Comparison of ENCODE assay signal across 14 cellular contexts in the genomic region with DNA sequence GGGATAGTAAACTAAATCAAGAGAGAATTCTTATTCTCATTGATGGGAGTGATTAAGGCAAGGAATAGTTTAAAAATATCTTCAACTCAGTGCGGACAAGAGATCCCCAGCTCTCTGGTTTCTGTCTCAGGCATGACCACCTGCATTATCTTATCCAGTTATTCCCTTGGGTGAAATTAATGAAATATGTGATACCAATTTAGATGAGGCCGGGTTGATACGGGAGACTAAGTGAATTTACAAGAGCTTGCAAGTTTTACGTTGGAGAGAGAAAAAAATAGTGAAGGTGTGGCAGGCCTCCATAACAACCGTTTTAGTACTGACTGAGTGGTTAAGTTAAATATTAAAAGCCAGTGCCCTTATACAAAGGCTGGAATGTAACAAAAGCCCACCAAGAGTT.
DNase-seq lines count a peak whose midpoint lies in the region; ATAC-seq and TF ChIP-seq lines count a peak whose summit lies in the region.
"Had no signal": no experiment of that assay in that cellular context is flagged by ENCODE, and none has a peak within 500 bp of the region (broad histone marks: within the 10 kb centered on the region; RNA-seq: fewer than 3 reads in every experiment).

No MANE protein-coding gene starts in this region.

- H3K4me1 ChIP-seq in Caco-2 (peaks cover 18% of the 10 kb centered on the region), PC-9 (replicated peaks; ENCODE audit: insufficient read depth) (no peaks in the 10 kb centered on the region), neural progenitor cell (peaks cover 3% of the 10 kb centered on the region)
- H3K4me1 ChIP-seq: HAP-1 had no signal

- H3K4me2 ChIP-seq in PC-9, result no peak overlapping the region
- no peak overlapping the region for H3K4me2 ChIP-seq in neural progenitor cell

- no peaks in the 10 kb centered on the region for H3K9me3 Mint-ChIP-seq in Caco-2 (ENCODE audit: unreplicated experiment)
- H3K9me3 Mint-ChIP-seq in neural progenitor cell, result peaks cover 5% of the 10 kb centered on the region
- H3K9me3 Mint-ChIP-seq: CD8-positive, alpha-beta memory T cell had no signal

- H3K27ac Mint-ChIP-seq in Caco-2 (ENCODE audit: unreplicated experiment) (peak overlapping the region; percentile 33), neural progenitor cell (no peak overlapping the region)
- H3K27ac Mint-ChIP-seq: CD14-positive monocyte; CD8-positive, alpha-beta memory T cell had no signal

- TF ChIP-seq CTCF in Caco-2 (IDR thresholded peaks at IDR 0.05; ENCODE audit: insufficient read depth in 1 of 2, low read depth in 1 of 2, low read length in 1 of 2, severe bottlenecking in 1 of 2, unreplicated experiment in 1 of 2), result no peak
- no peak for TF ChIP-seq CTCF in PC-9 (conservative IDR thresholded peaks at IDR 0.05)
- TF ChIP-seq CTCF in neural progenitor cell (IDR thresholded peaks at IDR 0.05), result no peak

- H3F3A ChIP-seq in PC-9 (ENCODE audit: insufficient read depth, low read depth) (no peaks in the 10 kb centered on the region), neural progenitor cell (ENCODE audit: low read depth) (no peaks in the 10 kb centered on the region)

- DNase-seq in Caco-2 (no peak), PC-9 (no peak), kidney tubule cell (ENCODE audit: low spot score) (peak; percentile 8), neural progenitor cell (ENCODE audit: low spot score) (no peak), OCI-M2 (lab: John Stamatoyannopoulos, UW; ENCODE audit: unreplicated experiment) (no peak), SHP77 (lab: John Stamatoyannopoulos, UW) (no peak), NCI-H69 (lab: John Stamatoyannopoulos, UW) (no peak)
- DNase-seq: CD8-positive, alpha-beta memory T cell; DMS53; GF-D8 had no signal

- H3K79me2 ChIP-seq in PC-9 (ENCODE audit: low read depth) (no peaks in the 10 kb centered on the region), neural progenitor cell (ENCODE audit: low read depth) (no peaks in the 10 kb centered on the region)

- BruUV-seq in Caco-2 (replicated peaks; lab: Mats Ljungman, UMichigan) (no TSS peak), PC-9 (replicated peaks; lab: Mats Ljungman, UMichigan) (no TSS peak)

- CTCF ChIA-PET in Caco-2 (lab: Charles Lee) (interaction anchor here (0.6 to 1.6 kb wide), 4 partner anchors 9 to 141 kb away, joined by 3 read pairs; no protein-coding TSS in a partner anchor), PC-9 (lab: Charles Lee) (no interaction called here)

- peaks cover 27% of the 10 kb centered on the region for H3K4me1 Mint-ChIP-seq in Caco-2 (ENCODE audit: low read depth, unreplicated experiment)
- H3K4me1 Mint-ChIP-seq in neural progenitor cell, result no peaks in the 10 kb centered on the region
- H3K4me1 Mint-ChIP-seq: CD8-positive, alpha-beta memory T cell had no signal

- H2AFZ ChIP-seq in PC-9 (peak overlapping the region; percentile 33; the same call in 1 of the 2 replicates), neural progenitor cell (replicated peaks) (peak overlapping the region; percentile 10)

- no peaks in the 10 kb centered on the region for H3K9me2 ChIP-seq in PC-9 (ENCODE audit: insufficient read depth)

- H3K36me3 Mint-ChIP-seq in Caco-2 (ENCODE audit: insufficient read depth, unreplicated experiment) (peaks cover 6% of the 10 kb centered on the region), neural progenitor cell (no peaks in the 10 kb centered on the region)

- H3K27me3 Mint-ChIP-seq in Caco-2 (ENCODE audit: insufficient read depth, unreplicated experiment), result no peaks in the 10 kb centered on the region
- no peaks in the 10 kb centered on the region for H3K27me3 Mint-ChIP-seq in neural progenitor cell (ENCODE audit: insufficient read depth, low read depth)

- intact Hi-C loops in Caco-2 (cut with micrococcal nuclease; ENCODE audit: unreplicated experiment) (no loop called here), PC-9 (cut with micrococcal nuclease; ENCODE audit: unreplicated experiment) (no loop called here)

- H4K20me1 ChIP-seq in PC-9 (ENCODE audit: insufficient read depth) (no peaks in the 10 kb centered on the region), neural progenitor cell (ENCODE audit: low read depth) (no peaks in the 10 kb centered on the region)

- H3K27me3 ChIP-seq in Caco-2 (replicated peaks; ENCODE audit: control insufficient read depth, insufficient read depth, low read length), result no peaks in the 10 kb centered on the region
- no peaks in the 10 kb centered on the region for H3K27me3 ChIP-seq in PC-9 (ENCODE audit: insufficient read depth, low read depth)
- no peaks in the 10 kb centered on the region for H3K27me3 ChIP-seq in neural progenitor cell

- H3K4me3 Mint-ChIP-seq in Caco-2 (ENCODE audit: unreplicated experiment), result no peak overlapping the region
- H3K4me3 Mint-ChIP-seq in neural progenitor cell, result no peak overlapping the region
- H3K4me3 Mint-ChIP-seq: CD14-positive monocyte; CD8-positive, alpha-beta memory T cell had no signal

- H3K27ac ChIP-seq in PC-9, result no peak overlapping the region
- no peak overlapping the region for H3K27ac ChIP-seq in neural progenitor cell
- H3K27ac ChIP-seq: 22Rv1 had no signal

- POLR2A ChIA-PET in Caco-2 (lab: Charles Lee), result no interaction called here
- POLR2A ChIA-PET in PC-9 (lab: Charles Lee; ENCODE audit: unreplicated experiment), result interaction anchor here (0.7 kb wide), 1 partner anchor 523 kb away, joined by 5 read pairs; no protein-coding TSS in a partner anchor

- H3K4me3 ChIP-seq in Caco-2 (ENCODE audit: low read depth, low read length), result no peak overlapping the region
- H3K4me3 ChIP-seq in PC-9, result no peak overlapping the region
- H3K4me3 ChIP-seq in neural progenitor cell, result no peak overlapping the region
- H3K4me3 ChIP-seq: HAP-1 had no signal

- H3K9ac ChIP-seq in neural progenitor cell, result no peak overlapping the region

- peaks cover 4% of the 10 kb centered on the region; the same call in 1 of the 2 replicates for H3K9me3 ChIP-seq in Caco-2
- no peaks in the 10 kb centered on the region for H3K9me3 ChIP-seq in PC-9 (ENCODE audit: insufficient read depth, low read depth)
- no peaks in the 10 kb centered on the region for H3K9me3 ChIP-seq in neural progenitor cell (ENCODE audit: low read depth)
- H3K9me3 ChIP-seq: HAP-1 had no signal

- no peak for ATAC-seq in HG03520 (IDR thresholded peaks at IDR 0.05; ENCODE audit: unreplicated experiment)

- H3K36me3 ChIP-seq in Caco-2 (ENCODE audit: control insufficient read depth, insufficient read depth, low read length) (no peaks in the 10 kb centered on the region; the same call in 1 of the 2 replicates), PC-9 (ENCODE audit: low read depth) (no peaks in the 10 kb centered on the region), neural progenitor cell (no peaks in the 10 kb centered on the region)
- H3K36me3 ChIP-seq: HAP-1 had no signal
